Comparison of ENCODE assay signal across 14 cellular contexts in the genomic region with DNA sequence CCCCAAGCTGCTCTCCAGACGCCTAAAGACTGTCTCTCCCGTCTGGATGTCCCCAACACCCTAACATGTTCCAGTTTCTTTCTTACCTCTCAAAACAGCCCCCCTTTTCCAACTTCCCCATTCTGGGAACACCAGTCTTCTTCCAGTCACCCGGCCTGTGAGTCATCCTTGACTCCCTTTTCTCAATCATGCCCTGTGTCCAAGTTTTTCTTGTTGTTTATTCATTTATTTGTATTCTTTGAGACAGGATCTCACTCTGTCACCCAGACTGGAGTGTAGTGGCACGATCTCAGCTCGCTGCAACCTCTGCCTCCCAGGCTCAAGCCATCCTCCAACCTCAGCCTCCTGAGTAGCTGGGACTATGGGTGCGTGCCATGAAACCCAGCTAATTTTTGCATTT. TPM values are rescaled to one million over a fixed set of nuclear protein-coding genes. Genes with fewer than 3 reads are reported as not detected.
DNase-seq lines count a peak whose midpoint lies in the region; ATAC-seq and TF ChIP-seq lines count a peak whose summit lies in the region.
"Had no signal": no experiment of that assay in that cellular context is flagged by ENCODE, and none has a peak within 500 bp of the region (broad histone marks: within the 10 kb centered on the region; RNA-seq: fewer than 3 reads in every experiment).

No MANE protein-coding gene starts in this region.

- no peaks in the 10 kb centered on the region for H3K27me3 ChIP-seq in left lung
- H3K27me3 ChIP-seq in upper lobe of left lung = no peaks in the 10 kb centered on the region

- no peak overlapping the region for H3K4me3 ChIP-seq in left lung
- no peak overlapping the region for H3K4me3 ChIP-seq in upper lobe of left lung

- WGBS in upper lobe of left lung, 2 donors = 69 to 74% methylated on average over 6 of the region's 6 CpGs

- intact Hi-C loops in left lung (cut with DNase I) = no loop called here

- H3K27me3 Mint-ChIP-seq in activated naive CD8-positive, alpha-beta T cell treated with anti-CD3 and anti-CD28 coated beads, Interleukin-2, amount 10 ng/mL, durations not matched to agents 7 days and 5 days = no peaks in the 10 kb centered on the region

- POLR2A ChIA-PET in activated naive CD8-positive, alpha-beta T cell treated with anti-CD3 and anti-CD28 coated beads, Interleukin-2, amount 10 ng/mL, durations not matched to agents 7 days and 5 days (lab: Charles Lee) = no interaction called here

- H3K9me3 ChIP-seq in left lung = no peaks in the 10 kb centered on the region
- H3K9me3 ChIP-seq in upper lobe of left lung = no peaks in the 10 kb centered on the region

- H3K36me3 ChIP-seq in left lung (no peaks in the 10 kb centered on the region), upper lobe of left lung (no peaks in the 10 kb centered on the region)

- DNase-seq in SKM-1 treated with dmso at 0.1 percent for 144 hours (lab: John Stamatoyannopoulos, UW; ENCODE audit: unreplicated experiment) (peak; percentile 16), SKM-1 (lab: John Stamatoyannopoulos, UW; ENCODE audit: unreplicated experiment) (no peak), left lung (peak in 1 of 2 donors; percentile 63), upper lobe of left lung (peak in 1 of 2 donors; percentile 73), NCI-H524 (lab: John Stamatoyannopoulos, UW) (no peak), cerebellum (ENCODE audit: low spot score) (no peak)
- DNase-seq in activated naive CD8-positive, alpha-beta T cell treated with anti-CD3 and anti-CD28 coated beads, Interleukin-2, amount 10 ng/mL, durations not matched to agents 7 days and 5 days = no peak
- DNase-seq: 8988T; activated naive CD4-positive, alpha-beta T cell treated with Interleukin-2 at 50 U/mL for 16 hours; kidney glomerular epithelial cell; NCI-H748 treated with DMSO at 0.1 percent for 48 hours had no signal

- H3K27ac ChIP-seq in left lung = peak overlapping the region; percentile 76 to 95
- peak overlapping the region; percentile 72 to 82 (median 78) for H3K27ac ChIP-seq in upper lobe of left lung
- H3K27ac ChIP-seq: epithelial cell of prostate, VCaP had no signal

- H3K36me3 Mint-ChIP-seq in activated naive CD8-positive, alpha-beta T cell treated with anti-CD3 and anti-CD28 coated beads, Interleukin-2, amount 10 ng/mL, durations not matched to agents 7 days and 5 days = peaks cover 30% of the 10 kb centered on the region

- peak overlapping the region; percentile 18 for H3K27ac Mint-ChIP-seq in activated naive CD8-positive, alpha-beta T cell treated with anti-CD3 and anti-CD28 coated beads, Interleukin-2, amount 10 ng/mL, durations not matched to agents 7 days and 5 days

- peaks cover 15% of the 10 kb centered on the region for H3K4me1 Mint-ChIP-seq in activated naive CD8-positive, alpha-beta T cell treated with anti-CD3 and anti-CD28 coated beads, Interleukin-2, amount 10 ng/mL, durations not matched to agents 7 days and 5 days

- no peak for ATAC-seq in activated naive CD8-positive, alpha-beta T cell treated with anti-CD3 and anti-CD28 coated beads, Interleukin-2, amount 10 ng/mL, durations not matched to agents 7 days and 5 days (ENCODE audit: low read depth)
- ATAC-seq in left lung = peak; percentile 66
- ATAC-seq in upper lobe of left lung (ENCODE audit: low FRiP score in 2 of 2) = peak; percentile 50 to 78
- ATAC-seq in HG02588 (IDR thresholded peaks at IDR 0.05; ENCODE audit: unreplicated experiment) = no peak

- no peak overlapping the region for H3K4me3 Mint-ChIP-seq in activated naive CD8-positive, alpha-beta T cell treated with anti-CD3 and anti-CD28 coated beads, Interleukin-2, amount 10 ng/mL, durations not matched to agents 7 days and 5 days

- H3K9me3 Mint-ChIP-seq in activated naive CD8-positive, alpha-beta T cell treated with anti-CD3 and anti-CD28 coated beads, Interleukin-2, amount 10 ng/mL, durations not matched to agents 7 days and 5 days = no peaks in the 10 kb centered on the region

- TF ChIP-seq POLR2A in upper lobe of left lung (IDR thresholded peaks at IDR 0.05) = peak in 1 of 4 donors; percentile 42

- peak in 3 of 4 donors; percentile 19 to 68 (median 24) for TF ChIP-seq EP300 in upper lobe of left lung (IDR thresholded peaks at IDR 0.05)

- peaks cover 0 to 64% of the 10 kb centered on the region in 2 donors for H3K4me1 ChIP-seq in left lung
- H3K4me1 ChIP-seq in upper lobe of left lung = peaks cover 0 to 12% (median 3%) of the 10 kb centered on the region in 4 donors

- TF ChIP-seq CTCF in left lung (IDR thresholded peaks at IDR 0.05) = no peak
- TF ChIP-seq CTCF in upper lobe of left lung (IDR thresholded peaks at IDR 0.05) = no peak

RNA-seq across cellular contexts. Expression of gene SNX10, which starts 15.6 kb away (rescaled TPM):
- 10 to 100 TPM; 31.0 to 31.6 TPM for total RNA-seq in activated naive CD8-positive, alpha-beta T cell treated with anti-CD3 and anti-CD28 coated beads, Interleukin-2, amount 10 ng/mL, durations not matched to agents 7 days and 5 days
- 10 to 100 TPM; 25.7 to 75.6 TPM for total RNA-seq in left lung
- 10 to 100 TPM; 24.1 to 78.6 (median 36.4) TPM for total RNA-seq in upper lobe of left lung
- total RNA-seq in cerebellum = 40.6 TPM

Comparison
In these comparisons a context has a peak if more than half of its experiments do, and no peak if none do; other contexts are left out.
1. ATAC-seq: peak in left lung (single experiment) and upper lobe of left lung (2 of 2); none in activated naive CD8-positive, alpha-beta T cell treated with anti-CD3 and anti-CD28 coated beads, Interleukin-2, amount 10 ng/mL, durations not matched to agents 7 days and 5 days (single experiment) and HG02588 (single experiment).